In genomic region chr15:99630607-99631131, GRCh38 we compare ENCODE assay signal across 13 cellular contexts.
DNase-seq lines count a peak whose midpoint lies in the region; ATAC-seq, FAIRE-seq and TF ChIP-seq lines count a peak whose summit lies in the region.
"Had no signal": no experiment of that assay in that cellular context is flagged by ENCODE, and none has a peak within 500 bp of the region (broad histone marks: within the 10 kb centered on the region; RNA-seq: fewer than 3 reads in every experiment).

No MANE protein-coding gene starts in this region.

- no peaks in the 10 kb centered on the region for H3K27me3 Mint-ChIP-seq in activated naive CD4-positive, alpha-beta T cell treated with anti-CD3 and anti-CD28 coated beads, Interleukin-2, amount 10 ng/mL, durations not matched to agents 7 days and 5 days

- in situ Hi-C loops in GM12878 (cut with MboI) = no loop called here

- FAIRE-seq in GM12878 (lab: Jason Lieb, UNC) = peak; percentile 84
- FAIRE-seq in small intestine (lab: Jason Lieb, UNC) = no peak

- H2AFZ ChIP-seq in GM12878 (ENCODE audit: control insufficient read depth, low read depth, low read length) = peak overlapping the region; percentile 62

- H3K79me2 ChIP-seq in GM12878 (ENCODE audit: control insufficient read depth, insufficient read depth, low read length) = peaks cover 58% of the 10 kb centered on the region

- H3K36me3 ChIP-seq in GM12878 (ENCODE audit: control insufficient read depth in 2 of 2, insufficient read depth in 2 of 2, low read length in 1 of 2) (peaks cover 0 to 6% of the 10 kb centered on the region in 2 experiments; a peak in 2 of 4 replicates), small intestine (ENCODE audit: control insufficient read depth in 2 of 2, insufficient read depth in 2 of 2, low read length in 2 of 2) (peaks cover 0 to 2% of the 10 kb centered on the region in 2 donors), thyroid gland (no peaks in the 10 kb centered on the region)

- POLR2A ChIA-PET in GM12878 (lab: Charles Lee) = interaction anchor here (0.6 kb wide), 1 partner anchor 45 kb away, joined by 3 read pairs; no protein-coding TSS in a partner anchor

- RAD21 ChIA-PET in GM12878 (lab: Charles Lee; ENCODE audit: unreplicated experiment) = interaction anchor here (1.9 kb wide), 2 partner anchors 63 to 73 kb away, joined by 6 to 8 read pairs; no protein-coding TSS in a partner anchor

- TF ChIP-seq CTCF in GM12878 (IDR thresholded peaks at IDR 0.05 in 2 of 3, conservative IDR thresholded peaks at IDR 0.05 in 1 of 3; ENCODE audit: control insufficient read depth in 2 of 3, extremely low read depth in 1 of 3, insufficient read depth in 1 of 3, low read depth in 3 of 3, low read length in 3 of 3) (no peak), thyroid gland (IDR thresholded peaks at IDR 0.05) (no peak)

- peak overlapping the region; percentile 95 for H3K4me2 ChIP-seq in GM12878 (ENCODE audit: control insufficient read depth, insufficient read depth)

- H4K20me1 ChIP-seq in GM12878 (ENCODE audit: control insufficient read depth, insufficient read depth) = no peaks in the 10 kb centered on the region

- peaks cover 20% of the 10 kb centered on the region for H3K4me1 Mint-ChIP-seq in activated naive CD4-positive, alpha-beta T cell treated with anti-CD3 and anti-CD28 coated beads, Interleukin-2, amount 10 ng/mL, durations not matched to agents 7 days and 5 days

- peak; percentile 10 for ATAC-seq in GM18873 (IDR thresholded peaks at IDR 0.05; ENCODE audit: low FRiP score, unreplicated experiment)
- peak; percentile 18 for ATAC-seq in HG02885 (IDR thresholded peaks at IDR 0.05; ENCODE audit: poor library complexity, unreplicated experiment)
- ATAC-seq in GM12878 = peak; percentile 60
- no peak for ATAC-seq in HG02970 (IDR thresholded peaks at IDR 0.05; ENCODE audit: low FRiP score, unreplicated experiment)

- TF ChIP-seq RAD21 in GM12878 (IDR thresholded peaks at IDR 0.05; ENCODE audit: insufficient read depth, low read depth, low read length) = no peak

- TF ChIP-seq POLR2A in GM12878 (IDR thresholded peaks at IDR 0.05; ENCODE audit: low read depth, low read length) = no peak
- TF ChIP-seq POLR2A in thyroid gland (IDR thresholded peaks at IDR 0.05) = no peak

- H3K27ac ChIP-seq in GM12878 (ENCODE audit: control insufficient read depth, insufficient read depth) (peak overlapping the region; percentile 93), small intestine (ENCODE audit: low read depth in 1 of 2, low read length in 1 of 2) (peak overlapping the region; percentile 11 to 68), thyroid gland (no peak overlapping the region)

- peaks cover 11% of the 10 kb centered on the region for H3K9me3 ChIP-seq in GM12878 (replicated peaks; ENCODE audit: control insufficient read depth, insufficient read depth, low read length)
- H3K9me3 ChIP-seq in small intestine (ENCODE audit: control insufficient read depth, low read depth) = no peaks in the 10 kb centered on the region
- H3K9me3 ChIP-seq in thyroid gland = no peaks in the 10 kb centered on the region

- DNase-seq in GM12878 (ENCODE audit: low read depth, low spot score) (no peak), small intestine (no peak), thyroid gland (no peak), NCI-H1417 treated with DMSO at 0.1 percent for 48 hours (lab: John Stamatoyannopoulos, UW) (no peak)
- DNase-seq in activated naive CD4-positive, alpha-beta T cell treated with anti-CD3 and anti-CD28 coated beads, Interleukin-2, amount 10 ng/mL, durations not matched to agents 7 days and 5 days = no peak
- DNase-seq: DMS 273 treated with DMSO at 0.1 percent for 48 hours, endodermal cell, GOT3, NCI-H1436 treated with DMSO at 0.1 percent for 48 hours, T-helper 9 cell had no signal

- H3K4me3 Mint-ChIP-seq in activated naive CD4-positive, alpha-beta T cell treated with anti-CD3 and anti-CD28 coated beads, Interleukin-2, amount 10 ng/mL, durations not matched to agents 7 days and 5 days = no peak overlapping the region
- H3K4me3 Mint-ChIP-seq: endodermal cell had no signal

- peaks cover 37% of the 10 kb centered on the region for H3K36me3 Mint-ChIP-seq in activated naive CD4-positive, alpha-beta T cell treated with anti-CD3 and anti-CD28 coated beads, Interleukin-2, amount 10 ng/mL, durations not matched to agents 7 days and 5 days

- CTCF ChIA-PET in GM12878 (lab: Yijun Ruan, JAX) = interaction anchor here (0.8 to 3.2 kb wide), 3 partner anchors 16 to 126 kb away, joined by 3 to 13 read pairs (median 4); no protein-coding TSS in a partner anchor
- CTCF ChIA-PET in activated naive CD4-positive, alpha-beta T cell treated with anti-CD3 and anti-CD28 coated beads, Interleukin-2, amount 10 ng/mL, durations not matched to agents 7 days and 5 days (lab: Charles Lee) = no interaction called here

- 39% methylated on average over 7 of the region's 7 CpGs for WGBS in GM12878 (ENCODE audit: insufficient coverage, insufficient replicate concordance, low lambda C conversion rate, missing lambda C conversion rate)
- WGBS in small intestine, 3 donors = 84 to 88% (median 85%) methylated on average over 7 of the region's 7 CpGs
- 89 to 90% methylated on average over 7 of the region's 7 CpGs for WGBS in thyroid gland, 2 donors

- H3K27ac Mint-ChIP-seq in activated naive CD4-positive, alpha-beta T cell treated with anti-CD3 and anti-CD28 coated beads, Interleukin-2, amount 10 ng/mL, durations not matched to agents 7 days and 5 days = no peak overlapping the region

- no peaks in the 10 kb centered on the region for H3K27me3 ChIP-seq in GM12878 (replicated peaks in 1 of 2; ENCODE audit: control insufficient read depth in 2 of 2, insufficient read depth in 2 of 2, low read length in 1 of 2)
- no peaks in the 10 kb centered on the region for H3K27me3 ChIP-seq in small intestine (ENCODE audit: control insufficient read depth in 2 of 2, insufficient read depth in 2 of 2, low read length in 2 of 2)
- no peaks in the 10 kb centered on the region for H3K27me3 ChIP-seq in thyroid gland

- no peaks in the 10 kb centered on the region for H3K9me3 Mint-ChIP-seq in activated naive CD4-positive, alpha-beta T cell treated with anti-CD3 and anti-CD28 coated beads, Interleukin-2, amount 10 ng/mL, durations not matched to agents 7 days and 5 days

- no peak for TF ChIP-seq EP300 in GM12878 (IDR thresholded peaks at IDR 0.05; ENCODE audit: borderline replicate concordance in 1 of 2, control insufficient read depth in 1 of 2, low read depth in 2 of 2, low read length in 2 of 2)

- peak overlapping the region; percentile 22; the same call in 1 of the 2 replicates for H3K4me3 ChIP-seq in GM12878
- H3K4me3 ChIP-seq in small intestine (ENCODE audit: low read depth in 1 of 2, low read length in 2 of 2) = no peak overlapping the region
- H3K4me3 ChIP-seq in thyroid gland (replicated peaks in 1 of 3) = no peak overlapping the region

- intact Hi-C loops in GM12878 (cut with micrococcal nuclease; ENCODE audit: unreplicated experiment) (loop anchor here (2.0 to 5.0 kb wide), 2 partner anchors 63 to 118 kb away; partner anchors contain the start of gene MEF2A), thyroid gland (cut with DNase I) (no loop called here)

- H3K9ac ChIP-seq in GM12878 (ENCODE audit: control insufficient read depth, insufficient read depth, low read length) = peak overlapping the region; percentile 71

- SMC1A ChIA-PET in GM12878 (lab: Charles Lee; ENCODE audit: uncharacterized antibody, unreplicated experiment) = interaction anchor here (0.8 to 2.3 kb wide), 13 partner anchors 14 to 128 kb away, joined by 3 to 14 read pairs (median 4); no protein-coding TSS in a partner anchor

- no TSS peak for BruUV-seq in GM12878 (replicated peaks; lab: Mats Ljungman, UMichigan)

- peaks cover 13% of the 10 kb centered on the region for H3K4me1 ChIP-seq in GM12878 (ENCODE audit: control insufficient read depth, insufficient read depth, low read length)
- H3K4me1 ChIP-seq in small intestine (ENCODE audit: control insufficient read depth in 2 of 2, insufficient read depth in 1 of 2, low read depth in 1 of 2, low read length in 1 of 2) = peaks cover 5 to 11% of the 10 kb centered on the region in 2 donors
- peaks cover 0 to 5% of the 10 kb centered on the region in 2 donors for H3K4me1 ChIP-seq in thyroid gland

TF ChIP-seq in GM12878, 131 proteins besides CTCF, POLR2A, EP300 and RAD21 (continues in another document):
- TF ChIP-seq, protein P1, sequence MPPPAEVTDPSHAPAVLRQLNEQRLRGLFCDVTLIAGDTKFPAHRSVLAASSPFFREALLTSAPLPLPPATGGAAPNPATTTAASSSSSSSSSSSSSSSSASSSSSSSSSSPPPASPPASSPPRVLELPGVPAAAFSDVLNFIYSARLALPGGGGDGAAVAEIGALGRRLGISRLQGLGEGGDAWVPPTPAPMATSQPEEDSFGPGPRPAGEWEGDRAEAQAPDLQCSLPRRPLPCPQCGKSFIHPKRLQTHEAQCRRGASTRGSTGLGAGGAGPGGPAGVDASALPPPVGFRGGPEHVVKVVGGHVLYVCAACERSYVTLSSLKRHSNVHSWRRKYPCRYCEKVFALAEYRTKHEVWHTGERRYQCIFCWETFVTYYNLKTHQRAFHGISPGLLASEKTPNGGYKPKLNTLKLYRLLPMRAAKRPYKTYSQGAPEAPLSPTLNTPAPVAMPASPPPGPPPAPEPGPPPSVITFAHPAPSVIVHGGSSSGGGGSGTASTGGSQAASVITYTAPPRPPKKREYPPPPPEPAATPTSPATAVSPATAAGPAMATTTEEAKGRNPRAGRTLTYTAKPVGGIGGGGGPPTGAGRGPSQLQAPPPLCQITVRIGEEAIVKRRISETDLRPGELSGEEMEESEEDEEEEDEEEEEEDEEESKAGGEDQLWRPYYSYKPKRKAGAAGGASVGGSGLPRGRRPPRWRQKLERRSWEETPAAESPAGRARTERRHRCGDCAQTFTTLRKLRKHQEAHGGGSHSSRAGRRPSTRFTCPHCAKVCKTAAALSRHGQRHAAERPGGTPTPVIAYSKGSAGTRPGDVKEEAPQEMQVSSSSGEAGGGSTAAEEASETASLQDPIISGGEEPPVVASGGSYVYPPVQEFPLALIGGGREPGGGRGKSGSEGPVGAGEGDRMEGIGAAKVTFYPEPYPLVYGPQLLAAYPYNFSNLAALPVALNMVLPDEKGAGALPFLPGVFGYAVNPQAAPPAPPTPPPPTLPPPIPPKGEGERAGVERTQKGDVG (CRISPR knock-in tag; IDR thresholded peaks at IDR 0.05) = no peak
- no peak for TF ChIP-seq ASH2L (IDR thresholded peaks at IDR 0.05; ENCODE audit: borderline replicate concordance, low read depth)
- TF ChIP-seq IRF3 (IDR thresholded peaks at IDR 0.05) = no peak

Comparison
In these comparisons a context has a peak if more than half of its experiments do, and no peak if none do; other contexts are left out.
1. H3K27ac ChIP-seq: peak in GM12878 (single experiment) and small intestine (2 of 2); none in thyroid gland (0 of 3).